8 cellular contexts compared by ENCODE assay signal in the genomic region with DNA sequence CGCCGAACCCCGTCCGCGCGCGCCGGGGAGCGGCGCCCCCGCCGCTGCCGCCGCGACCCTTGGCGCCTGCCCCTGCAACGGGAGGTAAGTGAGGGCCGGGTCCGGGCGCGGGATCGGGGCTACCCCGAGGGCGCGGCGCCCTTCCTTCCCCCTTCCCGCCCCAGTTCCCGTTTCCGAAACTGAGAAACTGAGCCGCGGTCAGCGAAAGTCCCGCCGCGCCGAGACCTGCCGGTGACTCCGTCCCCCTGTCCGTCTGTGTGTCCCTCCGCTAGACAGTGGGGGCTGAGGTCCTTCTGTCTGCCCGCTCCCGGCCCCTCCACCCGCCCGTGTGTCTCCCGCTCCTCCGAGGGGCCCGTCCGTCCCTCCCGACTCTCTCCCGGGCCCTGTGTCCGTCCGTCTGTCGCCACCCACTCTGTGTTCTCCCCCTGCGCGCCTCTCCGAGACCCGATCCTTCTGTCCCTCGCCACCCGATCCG. TPM values are rescaled to one million over a fixed set of nuclear protein-coding genes. Genes with fewer than 3 reads are reported as not detected.
A peak's percentile ranks its signal among the peaks of the same experiment; 100 is the strongest.
DNase-seq lines count a peak whose midpoint lies in the region; ATAC-seq and TF ChIP-seq lines count a peak whose summit lies in the region.

No MANE protein-coding gene starts in this region.

- peaks cover 19% of the 10 kb centered on the region for H3K4me1 Mint-ChIP-seq in activated CD4-positive, alpha-beta T cell treated with anti-CD3 and anti-CD28 coated beads for 36 hours
- H3K4me1 Mint-ChIP-seq in osteocyte (ENCODE audit: unreplicated experiment): peaks cover 27% of the 10 kb centered on the region

- intact Hi-C loops in activated CD4-positive, alpha-beta T cell treated with anti-CD3 and anti-CD28 coated beads for 36 hours (cut with DNase I, micrococcal nuclease): loop anchor here (1.0 to 5.0 kb wide), 7 partner anchors 31 to 264 kb away; a partner anchor contains a TSS

- H3K27ac ChIP-seq in esophagus (ENCODE audit: low read depth in 2 of 2, low read length in 1 of 2): peak overlapping the region; percentile 91 to 93

- no peaks in the 10 kb centered on the region for H3K9me3 Mint-ChIP-seq in activated CD4-positive, alpha-beta T cell treated with anti-CD3 and anti-CD28 coated beads for 36 hours (ENCODE audit: low read depth)
- H3K9me3 Mint-ChIP-seq in osteocyte (ENCODE audit: unreplicated experiment): no peaks in the 10 kb centered on the region

- H3K4me3 ChIP-seq in esophagus (ENCODE audit: low read depth in 1 of 2, low read length in 2 of 2): peak overlapping the region; percentile 92 to 96

- H3K27ac Mint-ChIP-seq in activated CD4-positive, alpha-beta T cell treated with anti-CD3 and anti-CD28 coated beads for 36 hours: peak overlapping the region; percentile 83
- peak overlapping the region; percentile 81 for H3K27ac Mint-ChIP-seq in osteocyte (ENCODE audit: unreplicated experiment)

- H3K9me3 ChIP-seq in esophagus (ENCODE audit: control insufficient read depth in 2 of 2, insufficient read depth in 1 of 2, low read depth in 1 of 2, low read length in 1 of 2): no peaks in the 10 kb centered on the region

- peaks cover 2% of the 10 kb centered on the region for H3K36me3 Mint-ChIP-seq in activated CD4-positive, alpha-beta T cell treated with anti-CD3 and anti-CD28 coated beads for 36 hours (ENCODE audit: low read depth)
- no peaks in the 10 kb centered on the region for H3K36me3 Mint-ChIP-seq in osteocyte (ENCODE audit: unreplicated experiment)

- H3K27me3 ChIP-seq in esophagus (ENCODE audit: control insufficient read depth in 1 of 2, insufficient read depth in 2 of 2, low read length in 2 of 2): no peaks in the 10 kb centered on the region

- DNase-seq in activated CD4-positive, alpha-beta T cell treated with anti-CD3 and anti-CD28 coated beads for 36 hours: peak; percentile 44
- DNase-seq in activated CD4-positive, alpha-beta T cell treated with anti-CD3 and anti-CD28 coated beads for 1 hour: no peak
- DNase-seq in T-helper 9 cell (peak; percentile 23), osteocyte (ENCODE audit: extremely low spot score, unreplicated experiment) (no peak), mesenteric fat pad (ENCODE audit: low spot score) (no peak)

- H3K27me3 Mint-ChIP-seq in activated CD4-positive, alpha-beta T cell treated with anti-CD3 and anti-CD28 coated beads for 36 hours: peaks cover 7% of the 10 kb centered on the region
- H3K27me3 Mint-ChIP-seq in osteocyte (ENCODE audit: unreplicated experiment): no peaks in the 10 kb centered on the region

- no peak for ATAC-seq in activated CD4-positive, alpha-beta T cell treated with anti-CD3 and anti-CD28 coated beads for 36 hours
- peak; percentile 8 for ATAC-seq in HG02981 (IDR thresholded peaks at IDR 0.05; ENCODE audit: unreplicated experiment)
- no peak for ATAC-seq in HG02938 (IDR thresholded peaks at IDR 0.05; ENCODE audit: unreplicated experiment)

- peaks cover 3 to 35% of the 10 kb centered on the region in 2 donors for H3K4me1 ChIP-seq in esophagus (ENCODE audit: control insufficient read depth in 2 of 2, insufficient read depth in 2 of 2, low read length in 1 of 2)

- CTCF ChIA-PET in activated CD4-positive, alpha-beta T cell treated with anti-CD3 and anti-CD28 coated beads for 36 hours (lab: Charles Lee): interaction anchor here (1.0 to 1.7 kb wide), 3 partner anchors 27 to 51 kb away, joined by 7 to 17 read pairs (median 8); no protein-coding TSS in a partner anchor

- no peak for TF ChIP-seq CTCF in osteocyte (IDR thresholded peaks at IDR 0.05)

- POLR2A ChIA-PET in activated CD4-positive, alpha-beta T cell treated with anti-CD3 and anti-CD28 coated beads for 36 hours (lab: Charles Lee): no interaction called here

- 0 to 1% methylated on average over 58 to 60 of the region's 60 CpGs for WGBS in esophagus, 2 donors

- peak overlapping the region; percentile 75 for H3K4me3 Mint-ChIP-seq in activated CD4-positive, alpha-beta T cell treated with anti-CD3 and anti-CD28 coated beads for 36 hours
- peak overlapping the region; percentile 86 for H3K4me3 Mint-ChIP-seq in osteocyte (ENCODE audit: unreplicated experiment)

- peaks cover 0 to 4% of the 10 kb centered on the region in 2 donors for H3K36me3 ChIP-seq in esophagus (ENCODE audit: control insufficient read depth in 2 of 2, insufficient read depth in 2 of 2, low read length in 1 of 2)

RNA-seq across cellular contexts. Expression of a gene that starts 0.4 kb away (rescaled TPM):
- 10 to 100 TPM; 22.0 to 26.5 TPM for total RNA-seq in activated CD4-positive, alpha-beta T cell treated with anti-CD3 and anti-CD28 coated beads for 36 hours
- 10 to 100 TPM; 19.8 to 22.2 TPM for polyA plus RNA-seq in esophagus
- 14.9 and 17.1 TPM in 2 replicates for total RNA-seq in osteocyte
- total RNA-seq in mesenteric fat pad: 80.4 TPM

RNA-seq across cellular contexts. Expression of a gene that starts 31.1 kb away (rescaled TPM):
- total RNA-seq in activated CD4-positive, alpha-beta T cell treated with anti-CD3 and anti-CD28 coated beads for 36 hours: 10 to 100 TPM; 39.8 to 49.0 TPM
- polyA plus RNA-seq in esophagus: 10 to 100 TPM in 1 of 2 donors, 1 to 10 TPM in 1; 5.7 to 11.0 TPM
- 19.1 and 21.4 TPM in 2 replicates for total RNA-seq in osteocyte
- 19.1 TPM for total RNA-seq in mesenteric fat pad

Comparison
In these comparisons a context has a peak if more than half of its experiments do, and no peak if none do; other contexts are left out.
1. DNase-seq: peak in activated CD4-positive, alpha-beta T cell treated with anti-CD3 and anti-CD28 coated beads for 36 hours (single experiment) and T-helper 9 cell (single experiment); none in activated CD4-positive, alpha-beta T cell treated with anti-CD3 and anti-CD28 coated beads for 1 hour (single experiment), osteocyte (single experiment) and mesenteric fat pad (single experiment).